9 cellular contexts compared by ENCODE assay signal in the genomic region with DNA sequence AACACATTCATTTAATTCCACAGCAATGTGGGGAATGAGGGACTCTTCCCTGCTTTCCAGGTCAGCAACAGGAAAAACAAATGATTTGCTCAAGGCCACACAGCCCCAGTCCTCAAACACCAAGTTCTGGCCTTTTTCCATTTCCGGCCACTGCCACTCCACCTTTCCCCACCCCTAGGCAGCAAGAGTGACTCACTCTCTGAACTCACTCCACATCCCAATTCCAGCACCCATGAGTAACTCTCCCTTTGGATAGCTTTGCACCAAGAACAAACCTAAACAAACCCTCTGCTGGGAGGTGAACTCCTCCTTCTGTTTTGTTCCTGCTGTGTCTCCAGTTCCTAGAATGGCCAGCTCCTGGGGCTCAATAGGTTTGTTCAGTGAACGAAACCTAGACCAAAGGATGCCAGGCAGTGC. TPM values are rescaled to one million over a fixed set of nuclear protein-coding genes. Genes with fewer than 3 reads are reported as not detected.
DNase-seq lines count a peak whose midpoint lies in the region; ATAC-seq and TF ChIP-seq lines count a peak whose summit lies in the region.
"Had no signal": no experiment of that assay in that cellular context is flagged by ENCODE, and none has a peak within 500 bp of the region (broad histone marks: within the 10 kb centered on the region; RNA-seq: fewer than 3 reads in every experiment).

No MANE protein-coding gene starts in this region.

- H3K36me3 ChIP-seq in mucosa of rectum (ENCODE audit: control insufficient read depth in 2 of 2, insufficient read depth in 2 of 2, low read length in 2 of 2): no peaks in the 10 kb centered on the region

- H3K4me3 ChIP-seq in AG04449 (ENCODE audit: low read depth, low read length) (no peak overlapping the region), mucosa of rectum (ENCODE audit: low read length in 2 of 2) (no peak overlapping the region)

- peak overlapping the region in 1 of 2 donors; percentile 69 for H3K9ac ChIP-seq in mucosa of rectum (ENCODE audit: low read depth in 1 of 2, low read length in 2 of 2)

- CTCF ChIA-PET in AG04449 (lab: Yijun Ruan, JAX): interaction anchor here (0.7 to 8.8 kb wide), 27 partner anchors 11 to 291 kb away, joined by 3 to 246 read pairs (median 9); a partner anchor contains a TSS

- peaks cover 26 to 33% of the 10 kb centered on the region in 2 donors for H3K4me1 ChIP-seq in mucosa of rectum (ENCODE audit: control insufficient read depth in 2 of 2, insufficient read depth in 2 of 2, low read length in 2 of 2)

- H3K9me3 ChIP-seq in mucosa of rectum (ENCODE audit: control insufficient read depth in 2 of 2, low read length in 2 of 2): no peaks in the 10 kb centered on the region

- DNase-seq in AG04449 (ENCODE audit: low read depth, low spot score): peak; percentile 59
- peak; percentile 94 for DNase-seq in LHCN-M2 (ENCODE audit: low read depth)
- DNase-seq in dermis microvascular lymphatic vessel endothelial cell (ENCODE audit: low read depth in 2 of 2): peak; percentile 54 to 85
- DNase-seq in NCI-H82 (lab: John Stamatoyannopoulos, UW): no peak
- no peak for DNase-seq in NK-92 treated with Interleukin-12 subunit alpha and Interleukin-12 subunit beta, amount 100 ng/mL, for 24 hours (lab: John Stamatoyannopoulos, UW)
- no peak for DNase-seq in stimulated activated naive CD8-positive, alpha-beta T cell treated with anti-CD3 and anti-CD28 coated beads, Interleukin-15, Interleukin-2, amounts not matched to agents 100 U/mL and 50 U/mL, for 24 hours
- DNase-seq: DMS79 treated with DMSO at 0.1 percent for 48 hours had no signal

- POLR2A ChIA-PET in AG04449 (lab: Yijun Ruan, JAX): interaction anchor here (0.6 to 1.8 kb wide), 3 partner anchors 85 to 1083 kb away, joined by 3 to 5 read pairs (median 3); no protein-coding TSS in a partner anchor

- H3K27ac ChIP-seq in mucosa of rectum (ENCODE audit: low read depth in 2 of 2, low read length in 2 of 2): peak overlapping the region; percentile 59 to 76

- no peaks in the 10 kb centered on the region for H3K27me3 ChIP-seq in mucosa of rectum (ENCODE audit: control insufficient read depth in 2 of 2, insufficient read depth in 2 of 2, low read length in 2 of 2)

- TF ChIP-seq CTCF in AG04449 (IDR thresholded peaks at IDR 0.05; ENCODE audit: insufficient read depth, low read length, missing control alignments): no peak

- ATAC-seq in GM19455 (IDR thresholded peaks at IDR 0.05; ENCODE audit: unreplicated experiment): no peak
- ATAC-seq in stimulated activated naive CD8-positive, alpha-beta T cell treated with anti-CD3 and anti-CD28 coated beads, Interleukin-15, Interleukin-2, amounts not matched to agents 100 U/mL and 50 U/mL, for 24 hours: no peak

RNA-seq across cellular contexts. Expression of a gene that starts 30.4 kb away (rescaled TPM):
- total RNA-seq in LHCN-M2 (2014; rRNA removed) (not detected in 2 replicates), dermis microvascular lymphatic vessel endothelial cell (not detected in 2 replicates)
- polyA plus RNA-seq in LHCN-M2 (2012): 0.23 TPM

Comparison
In these comparisons a context has a peak if more than half of its experiments do, and no peak if none do; other contexts are left out.
1. DNase-seq: peak in AG04449 (single experiment), LHCN-M2 (single experiment) and dermis microvascular lymphatic vessel endothelial cell (2 of 2); none in NCI-H82 (single experiment), NK-92 treated with Interleukin-12 subunit alpha and Interleukin-12 subunit beta, amount 100 ng/mL, for 24 hours (single experiment) and stimulated activated naive CD8-positive, alpha-beta T cell treated with anti-CD3 and anti-CD28 coated beads, Interleukin-15, Interleukin-2, amounts not matched to agents 100 U/mL and 50 U/mL, for 24 hours (single experiment).